In the genomic region with DNA sequence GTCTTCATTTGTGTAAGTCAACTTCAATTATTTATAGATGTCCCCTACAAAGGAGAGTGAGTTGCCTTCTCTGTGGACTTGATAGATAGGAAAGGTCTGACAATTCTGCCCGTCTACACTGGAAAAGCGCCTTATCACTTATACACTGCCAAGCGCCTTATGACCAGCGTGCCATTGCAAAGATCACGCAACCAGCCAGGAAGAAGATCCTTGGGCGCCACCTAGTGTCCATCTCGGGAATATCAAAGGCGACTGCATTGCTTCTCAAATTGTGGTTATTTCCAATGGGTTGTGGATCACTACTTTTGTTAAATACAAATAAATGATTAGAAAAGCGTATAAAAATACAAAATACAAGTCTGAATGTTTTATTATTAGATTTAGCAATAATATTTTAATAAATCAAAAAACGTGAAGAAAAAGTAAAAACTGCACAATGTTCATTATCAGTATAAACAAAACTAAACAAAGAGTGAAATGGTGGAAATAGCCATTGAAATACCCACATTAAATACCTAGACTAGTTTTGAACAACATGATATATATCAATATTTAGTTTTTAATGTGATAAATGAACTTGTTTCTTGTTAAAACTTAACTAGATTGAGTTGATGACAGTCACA, we compare ENCODE assay signal across 8 cellular contexts. TPM values are rescaled to one million over a fixed set of nuclear protein-coding genes. Genes with fewer than 3 reads are reported as not detected.
DNase-seq lines count a peak whose midpoint lies in the region; ATAC-seq and TF ChIP-seq lines count a peak whose summit lies in the region.

No MANE protein-coding gene starts in this region.

- peak; percentile 75 for ATAC-seq in GM21529 (IDR thresholded peaks at IDR 0.05; ENCODE audit: unreplicated experiment)
- ATAC-seq in foreskin keratinocyte = peak; percentile 74
- ATAC-seq in thoracic aorta (ENCODE audit: insufficient number of reproducible peaks, low FRiP score, low read depth) = no peak

- no peak overlapping the region for H3K4me2 ChIP-seq in Loucy (ENCODE audit: low read depth, low read length, poor library complexity, severe bottlenecking)
- H3K4me2 ChIP-seq in osteoblast (ENCODE audit: insufficient read depth, low read length) = peak overlapping the region; percentile 23

- H3K79me2 ChIP-seq in Loucy (ENCODE audit: insufficient read depth, low read length) (no peaks in the 10 kb centered on the region), osteoblast (ENCODE audit: insufficient read depth, low read length) (no peaks in the 10 kb centered on the region)

- POLR2A ChIA-PET in RWPE1 (lab: Yijun Ruan, JAX; ENCODE audit: low non-redundant PET) = no interaction called here

- H3K27ac ChIP-seq in RWPE1 = no peak overlapping the region
- H3K27ac ChIP-seq in foreskin keratinocyte = no peak overlapping the region
- H3K27ac ChIP-seq in osteoblast (ENCODE audit: low read depth, low read length) = no peak overlapping the region
- H3K27ac ChIP-seq in thoracic aorta = peak overlapping the region in 1 of 2 donors; percentile 42

- DNase-seq in Calu3 = peak; percentile 88
- DNase-seq in RWPE1 (ENCODE audit: low spot score) = peak; percentile 85
- peak; percentile 72 for DNase-seq in activated T-helper 2 cell treated with anti-CD3 and anti-CD28 coated beads, Interferon-gamma antibody, Interleukin-2, Interleukin-4, amounts not matched to agents 10 μg/mL and 5 μg/mL and 100 μg/mL, durations not matched to agents 14 hours and 24 hours and 36 hours (ENCODE audit: low spot score)
- peak; percentile 13 to 54 for DNase-seq in foreskin keratinocyte
- DNase-seq in osteoblast (ENCODE audit: insufficient read length, low spot score, missing footprints) = peak; percentile 90
- peak; percentile 48 for DNase-seq in thoracic aorta (ENCODE audit: low spot score)

- no peaks in the 10 kb centered on the region; the same call in 1 of the 2 replicates for H3K36me3 ChIP-seq in Loucy (ENCODE audit: insufficient read depth, low read length)
- no peaks in the 10 kb centered on the region for H3K36me3 ChIP-seq in osteoblast (ENCODE audit: insufficient read depth, low read length)
- H3K36me3 ChIP-seq in thoracic aorta = no peaks in the 10 kb centered on the region

- no peaks in the 10 kb centered on the region for H3K9me2 ChIP-seq in Loucy (replicated peaks; ENCODE audit: low read depth, low read length)

- H3K9me3 ChIP-seq in Loucy (ENCODE audit: insufficient read depth, low read depth, low read length) (no peaks in the 10 kb centered on the region), osteoblast (ENCODE audit: low read depth, low read length) (no peaks in the 10 kb centered on the region), thoracic aorta (no peaks in the 10 kb centered on the region)

- no peak overlapping the region for H3K9ac ChIP-seq in Loucy (ENCODE audit: low read depth, low read length, poor library complexity, severe bottlenecking)

- intact Hi-C loops in Calu3 (cut with micrococcal nuclease; ENCODE audit: unreplicated experiment) = loop anchor here (1.0 to 5.0 kb wide), 3 partner anchors 124 to 786 kb away; no protein-coding TSS in a partner anchor
- intact Hi-C loops in activated T-helper 2 cell treated with anti-CD3 and anti-CD28 coated beads, Interferon-gamma antibody, Interleukin-2, Interleukin-4, amounts not matched to agents 10 μg/mL and 5 μg/mL and 100 μg/mL, durations not matched to agents 14 hours and 24 hours and 36 hours (cut with micrococcal nuclease) = loop anchor here (1.0 to 2.0 kb wide), 2 partner anchors 124 to 380 kb away; no protein-coding TSS in a partner anchor

- no peak overlapping the region for H3K4me3 Mint-ChIP-seq in Calu3 (ENCODE audit: low read depth, unreplicated experiment)
- no peak overlapping the region for H3K4me3 Mint-ChIP-seq in activated T-helper 2 cell treated with anti-CD3 and anti-CD28 coated beads, Interferon-gamma antibody, Interleukin-2, Interleukin-4, amounts not matched to agents 10 μg/mL and 5 μg/mL and 100 μg/mL, durations not matched to agents 14 hours and 24 hours and 36 hours (ENCODE audit: low read depth)

- BruUV-seq in Calu3 (replicated peaks; lab: Mats Ljungman, UMichigan) = no TSS peak

- H2AFZ ChIP-seq in Loucy (ENCODE audit: low read length) = no peak overlapping the region
- peak overlapping the region; percentile 69 for H2AFZ ChIP-seq in osteoblast (ENCODE audit: low read length)

- no peaks in the 10 kb centered on the region for H3F3A ChIP-seq in Loucy (ENCODE audit: low read depth)

- H3K27me3 ChIP-seq in Loucy (ENCODE audit: insufficient read depth, low read length, poor library complexity, severe bottlenecking) = no peaks in the 10 kb centered on the region
- no peaks in the 10 kb centered on the region for H3K27me3 ChIP-seq in foreskin keratinocyte
- H3K27me3 ChIP-seq in osteoblast (ENCODE audit: insufficient read depth, low read length) = no peaks in the 10 kb centered on the region
- no peaks in the 10 kb centered on the region for H3K27me3 ChIP-seq in thoracic aorta (replicated peaks; ENCODE audit: insufficient read depth)

- H3K27ac Mint-ChIP-seq in Calu3 (ENCODE audit: unreplicated experiment) = no peak overlapping the region
- no peak overlapping the region for H3K27ac Mint-ChIP-seq in activated T-helper 2 cell treated with anti-CD3 and anti-CD28 coated beads, Interferon-gamma antibody, Interleukin-2, Interleukin-4, amounts not matched to agents 10 μg/mL and 5 μg/mL and 100 μg/mL, durations not matched to agents 14 hours and 24 hours and 36 hours

- H3K4me3 ChIP-seq in Loucy (ENCODE audit: low read length, poor library complexity, severe bottlenecking) = no peak overlapping the region
- H3K4me3 ChIP-seq in osteoblast (ENCODE audit: insufficient read depth, low read length) = no peak overlapping the region
- no peak overlapping the region for H3K4me3 ChIP-seq in thoracic aorta

- H3K36me3 Mint-ChIP-seq in Calu3 (ENCODE audit: insufficient read depth, unreplicated experiment) = no peaks in the 10 kb centered on the region
- peaks cover 17% of the 10 kb centered on the region for H3K36me3 Mint-ChIP-seq in activated T-helper 2 cell treated with anti-CD3 and anti-CD28 coated beads, Interferon-gamma antibody, Interleukin-2, Interleukin-4, amounts not matched to agents 10 μg/mL and 5 μg/mL and 100 μg/mL, durations not matched to agents 14 hours and 24 hours and 36 hours (ENCODE audit: low read depth)

- TF ChIP-seq CTCF in Calu3 (IDR thresholded peaks at IDR 0.05; ENCODE audit: unreplicated experiment) (peak; percentile 81), Loucy (conservative IDR thresholded peaks at IDR 0.05; ENCODE audit: low read length) (peak; percentile 97), RWPE1 (conservative IDR thresholded peaks at IDR 0.05; ENCODE audit: low read depth) (peak; percentile 97), foreskin keratinocyte (conservative IDR thresholded peaks at IDR 0.05) (peak; percentile 93), osteoblast (IDR thresholded peaks at IDR 0.05; ENCODE audit: extremely low read depth, low read depth, low read length) (peak; percentile 97), thoracic aorta (IDR thresholded peaks at IDR 0.05) (peak; percentile 94)

- H3K4me1 ChIP-seq in Loucy (ENCODE audit: insufficient read depth, low read length, poor library complexity, severe bottlenecking) = no peaks in the 10 kb centered on the region
- H3K4me1 ChIP-seq in foreskin keratinocyte = no peaks in the 10 kb centered on the region
- peaks cover 5% of the 10 kb centered on the region for H3K4me1 ChIP-seq in osteoblast (ENCODE audit: insufficient read depth, low read length)
- peaks cover 13 to 39% of the 10 kb centered on the region in 2 donors for H3K4me1 ChIP-seq in thoracic aorta (ENCODE audit: control insufficient read depth in 1 of 2, low read depth in 2 of 2)

- peaks cover 11% of the 10 kb centered on the region for H3K4me1 Mint-ChIP-seq in Calu3 (ENCODE audit: low read depth, unreplicated experiment)
- peaks cover 5% of the 10 kb centered on the region for H3K4me1 Mint-ChIP-seq in activated T-helper 2 cell treated with anti-CD3 and anti-CD28 coated beads, Interferon-gamma antibody, Interleukin-2, Interleukin-4, amounts not matched to agents 10 μg/mL and 5 μg/mL and 100 μg/mL, durations not matched to agents 14 hours and 24 hours and 36 hours (ENCODE audit: low read depth)

- CTCF ChIA-PET in Calu3 (lab: Charles Lee) = interaction anchor here (0.6 to 0.7 kb wide), 3 partner anchors 94 to 247 kb away, joined by 3 to 7 read pairs (median 4); no protein-coding TSS in a partner anchor
- CTCF ChIA-PET in RWPE1 (lab: Yijun Ruan, JAX) = interaction anchor here (0.6 to 1.2 kb wide), 6 partner anchors 23 to 569 kb away, joined by 3 to 7 read pairs (median 4); no protein-coding TSS in a partner anchor

- H3K9me3 Mint-ChIP-seq in Calu3 (ENCODE audit: low read depth, unreplicated experiment) = no peaks in the 10 kb centered on the region
- no peaks in the 10 kb centered on the region for H3K9me3 Mint-ChIP-seq in activated T-helper 2 cell treated with anti-CD3 and anti-CD28 coated beads, Interferon-gamma antibody, Interleukin-2, Interleukin-4, amounts not matched to agents 10 μg/mL and 5 μg/mL and 100 μg/mL, durations not matched to agents 14 hours and 24 hours and 36 hours

- no peaks in the 10 kb centered on the region for H3K27me3 Mint-ChIP-seq in Calu3 (ENCODE audit: unreplicated experiment)
- no peaks in the 10 kb centered on the region for H3K27me3 Mint-ChIP-seq in activated T-helper 2 cell treated with anti-CD3 and anti-CD28 coated beads, Interferon-gamma antibody, Interleukin-2, Interleukin-4, amounts not matched to agents 10 μg/mL and 5 μg/mL and 100 μg/mL, durations not matched to agents 14 hours and 24 hours and 36 hours (ENCODE audit: low read depth)

- H4K20me1 ChIP-seq in Loucy (ENCODE audit: insufficient read depth, low read length, poor library complexity, severe bottlenecking) (no peaks in the 10 kb centered on the region), osteoblast (ENCODE audit: insufficient read depth, low read length) (no peaks in the 10 kb centered on the region)

RNA-seq across cellular contexts. Expression of a gene that starts 27.8 kb away (rescaled TPM):
- 312 and 334 TPM in 2 replicates for total RNA-seq in Calu3 (2022)
- total RNA-seq in activated T-helper 2 cell treated with anti-CD3 and anti-CD28 coated beads, Interferon-gamma antibody, Interleukin-2, Interleukin-4, amounts not matched to agents 10 μg/mL and 5 μg/mL and 100 μg/mL, durations not matched to agents 14 hours and 24 hours and 36 hours = 380 and 404 TPM in 2 replicates
- 327 and 352 TPM in 2 replicates for total RNA-seq in foreskin keratinocyte
- 397 and 446 TPM in 2 replicates for polyA plus RNA-seq in foreskin keratinocyte
- total RNA-seq in osteoblast = 101 and 115 TPM in 2 replicates
- 100 to 1,000 TPM in 1 of 2 donors, 10 to 100 TPM in 1; 91.1 to 130 TPM for total RNA-seq in thoracic aorta

Comparison
In these comparisons a context has a peak if more than half of its experiments do, and no peak if none do; other contexts are left out.
1. DNase-seq: peak in every context shown above with its lines; median percentile 90 in osteoblast; 88 in Calu3; 85 in RWPE1; 72 in activated T-helper 2 cell treated with anti-CD3 and anti-CD28 coated beads, Interferon-gamma antibody, Interleukin-2, Interleukin-4, amounts not matched to agents 10 μg/mL and 5 μg/mL and 100 μg/mL, durations not matched to agents 14 hours and 24 hours and 36 hours; 48 in thoracic aorta; 34 in foreskin keratinocyte.